In genomic region chr2:16243411-16243996, GRCh38 we compare ENCODE assay signal across 21 cellular contexts.
A peak's percentile ranks its signal among the peaks of the same experiment; 100 is the strongest.
DNase-seq lines count a peak whose midpoint lies in the region; ATAC-seq, FAIRE-seq and TF ChIP-seq lines count a peak whose summit lies in the region.
"Had no signal": no experiment of that assay in that cellular context is flagged by ENCODE, and none has a peak within 500 bp of the region (broad histone marks: within the 10 kb centered on the region; RNA-seq: fewer than 3 reads in every experiment).

No MANE protein-coding gene starts in this region.

- no peak for TF ChIP-seq POLR2A in spleen (IDR thresholded peaks at IDR 0.05)

- no peaks in the 10 kb centered on the region for H3K4me1 ChIP-seq in naive thymus-derived CD4-positive, alpha-beta T cell (ENCODE audit: control insufficient read depth in 2 of 2, insufficient read depth in 2 of 2, low read length in 2 of 2)
- no peaks in the 10 kb centered on the region for H3K4me1 ChIP-seq in spleen
- H3K4me1 ChIP-seq: A549, BLaER1 had no signal

- H3K27me3 Mint-ChIP-seq in activated CD8-positive, alpha-beta memory T cell treated with anti-CD3 and anti-CD28 coated beads, Interleukin-2, amount 10 ng/mL, durations not matched to agents 7 days and 5 days: no peaks in the 10 kb centered on the region
- peaks cover 0 to 17% (median 4%) of the 10 kb centered on the region in 5 donors for H3K27me3 Mint-ChIP-seq in naive thymus-derived CD4-positive, alpha-beta T cell
- H3K27me3 Mint-ChIP-seq: CD4-positive, alpha-beta memory T cell had no signal

- no peak overlapping the region for H3K27ac Mint-ChIP-seq in activated CD8-positive, alpha-beta memory T cell treated with anti-CD3 and anti-CD28 coated beads, Interleukin-2, amount 10 ng/mL, durations not matched to agents 7 days and 5 days
- no peak overlapping the region for H3K27ac Mint-ChIP-seq in naive thymus-derived CD4-positive, alpha-beta T cell
- H3K27ac Mint-ChIP-seq: CD4-positive, alpha-beta memory T cell had no signal

- no peaks in the 10 kb centered on the region for H3K9me3 ChIP-seq in naive thymus-derived CD4-positive, alpha-beta T cell (ENCODE audit: control insufficient read depth in 2 of 3, low read length in 3 of 3)
- H3K9me3 ChIP-seq in spleen: no peaks in the 10 kb centered on the region
- H3K9me3 ChIP-seq: A549, BLaER1 had no signal

- ATAC-seq in activated CD8-positive, alpha-beta memory T cell treated with anti-CD3 and anti-CD28 coated beads, Interleukin-2, amount 10 ng/mL, durations not matched to agents 7 days and 5 days: no peak
- peak; percentile 13 for ATAC-seq in naive thymus-derived CD4-positive, alpha-beta T cell
- no peak for ATAC-seq in HG03460 (IDR thresholded peaks at IDR 0.05; ENCODE audit: unreplicated experiment)
- ATAC-seq: A549 had no signal

- H3K4me3 ChIP-seq in bronchial epithelial cell (ENCODE audit: low read depth, low read length) (no peak overlapping the region), spleen (no peak overlapping the region)
- H3K4me3 ChIP-seq in naive thymus-derived CD4-positive, alpha-beta T cell (ENCODE audit: low read length): no peak overlapping the region
- H3K4me3 ChIP-seq: A549, BLaER1 had no signal

- peak; percentile 17 for DNase-seq in activated CD8-positive, alpha-beta memory T cell treated with anti-CD3 and anti-CD28 coated beads, Interleukin-2, amount 50 U/mL, for 48 hours
- DNase-seq in activated CD8-positive, alpha-beta memory T cell treated with anti-CD3 and anti-CD28 coated beads, Interleukin-2, amount 10 ng/mL, durations not matched to agents 7 days and 5 days: no peak
- no peak for DNase-seq in bronchial epithelial cell (ENCODE audit: low read depth)
- DNase-seq in naive thymus-derived CD4-positive, alpha-beta T cell: no peak
- peak; percentile 47 for DNase-seq in spleen
- no peak for DNase-seq in GM20000 (ENCODE audit: low spot score)
- no peak for DNase-seq in activated gamma-delta T cell treated with Interleukin-2 at 50 U/mL for 16 hours
- DNase-seq: AML-193; CD4-positive, alpha-beta memory T cell; DMS153; DMS79; GDM1; GOT3; H9 had no signal

- H3K27me3 ChIP-seq in bronchial epithelial cell (ENCODE audit: control insufficient read depth, insufficient read depth, low read length): peaks cover 30% of the 10 kb centered on the region
- H3K27me3 ChIP-seq in naive thymus-derived CD4-positive, alpha-beta T cell (ENCODE audit: control insufficient read depth in 2 of 2, insufficient read depth in 2 of 2, low read length in 2 of 2): no peaks in the 10 kb centered on the region
- peaks cover 0 to 12% (median 0%) of the 10 kb centered on the region in 7 donors for H3K27me3 ChIP-seq in spleen (replicated peaks in 1 of 7)
- H3K27me3 ChIP-seq: BLaER1 had no signal

- TF ChIP-seq CTCF in bronchial epithelial cell (IDR thresholded peaks at IDR 0.05; ENCODE audit: insufficient read depth, low read length, severe bottlenecking): no peak
- TF ChIP-seq CTCF in spleen (IDR thresholded peaks at IDR 0.05 in 8 of 11, conservative IDR thresholded peaks at IDR 0.05 in 3 of 11): no peak
- TF ChIP-seq CTCF in GM20000 (IDR thresholded peaks at IDR 0.05; ENCODE audit: extremely low read depth, missing control alignments): no peak

- H3K36me3 Mint-ChIP-seq in activated CD8-positive, alpha-beta memory T cell treated with anti-CD3 and anti-CD28 coated beads, Interleukin-2, amount 10 ng/mL, durations not matched to agents 7 days and 5 days: no peaks in the 10 kb centered on the region
- H3K36me3 Mint-ChIP-seq in naive thymus-derived CD4-positive, alpha-beta T cell: no peaks in the 10 kb centered on the region
- H3K36me3 Mint-ChIP-seq: CD14-positive monocyte; CD4-positive, alpha-beta memory T cell had no signal

- no peaks in the 10 kb centered on the region for H3K9me3 Mint-ChIP-seq in activated CD8-positive, alpha-beta memory T cell treated with anti-CD3 and anti-CD28 coated beads, Interleukin-2, amount 10 ng/mL, durations not matched to agents 7 days and 5 days (ENCODE audit: low read depth)
- peaks cover 0 to 3% (median 0%) of the 10 kb centered on the region in 11 donors for H3K9me3 Mint-ChIP-seq in naive thymus-derived CD4-positive, alpha-beta T cell
- H3K9me3 Mint-ChIP-seq: H9 had no signal

- H3K4me1 Mint-ChIP-seq in activated CD8-positive, alpha-beta memory T cell treated with anti-CD3 and anti-CD28 coated beads, Interleukin-2, amount 10 ng/mL, durations not matched to agents 7 days and 5 days: no peaks in the 10 kb centered on the region
- H3K4me1 Mint-ChIP-seq in naive thymus-derived CD4-positive, alpha-beta T cell: no peaks in the 10 kb centered on the region
- H3K4me1 Mint-ChIP-seq: CD14-positive monocyte; CD4-positive, alpha-beta memory T cell had no signal

- CTCF ChIA-PET in activated CD8-positive, alpha-beta memory T cell treated with anti-CD3 and anti-CD28 coated beads, Interleukin-2, amount 10 ng/mL, durations not matched to agents 7 days and 5 days (lab: Charles Lee): no interaction called here
- CTCF ChIA-PET in naive thymus-derived CD4-positive, alpha-beta T cell (lab: Charles Lee): no interaction called here

- intact Hi-C loops in naive thymus-derived CD4-positive, alpha-beta T cell (cut with micrococcal nuclease): no loop called here
- intact Hi-C loops in spleen (cut with DNase I; ENCODE audit: low total_unique reads): no loop called here

- POLR2A ChIA-PET in naive thymus-derived CD4-positive, alpha-beta T cell (lab: Charles Lee): no interaction called here

- 82 to 97% (median 89%) methylated on average over 10 of the region's 10 CpGs for WGBS in spleen, 5 donors

- H3K27ac ChIP-seq in naive thymus-derived CD4-positive, alpha-beta T cell (ENCODE audit: low read depth, low read length): no peak overlapping the region
- H3K27ac ChIP-seq in spleen: no peak overlapping the region
- H3K27ac ChIP-seq: 22Rv1, A549, BLaER1 had no signal

- H3K36me3 ChIP-seq in bronchial epithelial cell (ENCODE audit: control insufficient read depth, insufficient read depth, low read length): no peaks in the 10 kb centered on the region
- H3K36me3 ChIP-seq in naive thymus-derived CD4-positive, alpha-beta T cell (ENCODE audit: control insufficient read depth in 2 of 3, insufficient read depth in 3 of 3, low read length in 3 of 3): no peaks in the 10 kb centered on the region
- H3K36me3 ChIP-seq in spleen: no peaks in the 10 kb centered on the region
- H3K36me3 ChIP-seq: BLaER1 had no signal

- H3K4me3 Mint-ChIP-seq in activated CD8-positive, alpha-beta memory T cell treated with anti-CD3 and anti-CD28 coated beads, Interleukin-2, amount 10 ng/mL, durations not matched to agents 7 days and 5 days: no peak overlapping the region
- H3K4me3 Mint-ChIP-seq in naive thymus-derived CD4-positive, alpha-beta T cell: no peak overlapping the region
- H3K4me3 Mint-ChIP-seq: CD14-positive monocyte; CD4-positive, alpha-beta memory T cell; H9 had no signal

- FAIRE-seq in bronchial epithelial cell (lab: Jason Lieb, UNC): peak; percentile 18
- FAIRE-seq: A549, GM12892, GM18507 had no signal

Comparison
In these comparisons a context has a peak if more than half of its experiments do, and no peak if none do; other contexts are left out.
1. DNase-seq: peak in activated CD8-positive, alpha-beta memory T cell treated with anti-CD3 and anti-CD28 coated beads, Interleukin-2, amount 50 U/mL, for 48 hours (single experiment) and spleen (single experiment); none in activated CD8-positive, alpha-beta memory T cell treated with anti-CD3 and anti-CD28 coated beads, Interleukin-2, amount 10 ng/mL, durations not matched to agents 7 days and 5 days (single experiment), bronchial epithelial cell (single experiment), naive thymus-derived CD4-positive, alpha-beta T cell (0 of 9), GM20000 (single experiment) and activated gamma-delta T cell treated with Interleukin-2 at 50 U/mL for 16 hours (single experiment).